Comparison of ENCODE assay signal across 18 cellular contexts in the genomic region with DNA sequence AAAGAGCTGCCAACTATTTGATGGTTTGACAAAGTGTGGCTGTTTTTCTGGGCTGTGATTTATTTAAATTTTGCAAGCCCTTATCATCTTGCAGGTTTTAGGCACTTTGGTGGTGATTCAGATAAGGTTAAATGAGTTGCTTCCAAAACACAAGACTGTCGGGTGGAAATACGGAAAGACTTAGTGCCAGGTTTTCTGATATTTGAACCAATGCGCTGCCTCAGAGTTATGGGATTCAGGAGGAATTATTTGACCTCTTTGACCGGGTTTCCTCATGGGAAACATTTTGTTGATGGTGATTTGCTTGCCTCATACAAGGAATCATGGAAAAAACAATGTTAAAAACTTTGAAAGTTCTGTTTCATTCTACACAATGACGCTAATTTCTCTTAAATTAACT.
"Had no signal": no experiment of that assay in that cellular context is flagged by ENCODE, and none has a peak within 500 bp of the region (broad histone marks: within the 10 kb centered on the region; RNA-seq: fewer than 3 reads in every experiment).

No MANE protein-coding gene starts in this region.

- FAIRE-seq: endometrium, TTC549 had no signal

- H3K9me3 ChIP-seq: esophagus muscularis mucosa, lower lobe of right lung, SK-N-SH, upper lobe of left lung had no signal

- DNase-seq: activated CD4-positive, alpha-beta T cell treated with anti-CD3 and anti-CD28 coated beads for 36 hours; activated CD4-positive, alpha-beta T cell treated with anti-CD3 and anti-CD28 coated beads, Interleukin-2, amount 50 U/mL, for 48 hours; activated gamma-delta T cell treated with Interleukin-2 at 50 U/mL for 16 hours; foreskin keratinocyte; head of caudate nucleus; kidney glomerular epithelial cell; lower lobe of right lung; nephron progenitor cell; nucleus accumbens; SK-N-SH; stimulated activated CD4-positive, alpha-beta T cell treated with anti-CD3 and anti-CD28 coated beads, Interleukin-2, amount 100 ng/mL, for 48 hours; stimulated activated naive CD8-positive, alpha-beta T cell treated with anti-CD3 and anti-CD28 coated beads, Interleukin-15, amount 100 ng/mL, for 72 hours; upper lobe of left lung had no signal

- H3K36me3 ChIP-seq: esophagus muscularis mucosa, lower lobe of right lung, upper lobe of left lung had no signal

- H3K4me3 ChIP-seq: coronary artery, esophagus muscularis mucosa, lower lobe of right lung, skin epidermis, upper lobe of left lung had no signal

- H3K4me1 ChIP-seq: foreskin keratinocyte, lower lobe of right lung, upper lobe of left lung had no signal

- H3K27ac ChIP-seq: esophagus muscularis mucosa, foreskin keratinocyte, lower lobe of right lung, upper lobe of left lung had no signal

- ATAC-seq: activated CD4-positive, alpha-beta T cell treated with anti-CD3 and anti-CD28 coated beads for 36 hours; foreskin keratinocyte; lower lobe of right lung; stimulated activated naive CD8-positive, alpha-beta T cell treated with anti-CD3 and anti-CD28 coated beads, Interleukin-15, amount 100 ng/mL, for 72 hours had no signal

- H3K27me3 ChIP-seq: esophagus muscularis mucosa, foreskin keratinocyte, upper lobe of left lung had no signal
